Comparison of ENCODE assay signal across 9 cellular contexts in the genomic region with DNA sequence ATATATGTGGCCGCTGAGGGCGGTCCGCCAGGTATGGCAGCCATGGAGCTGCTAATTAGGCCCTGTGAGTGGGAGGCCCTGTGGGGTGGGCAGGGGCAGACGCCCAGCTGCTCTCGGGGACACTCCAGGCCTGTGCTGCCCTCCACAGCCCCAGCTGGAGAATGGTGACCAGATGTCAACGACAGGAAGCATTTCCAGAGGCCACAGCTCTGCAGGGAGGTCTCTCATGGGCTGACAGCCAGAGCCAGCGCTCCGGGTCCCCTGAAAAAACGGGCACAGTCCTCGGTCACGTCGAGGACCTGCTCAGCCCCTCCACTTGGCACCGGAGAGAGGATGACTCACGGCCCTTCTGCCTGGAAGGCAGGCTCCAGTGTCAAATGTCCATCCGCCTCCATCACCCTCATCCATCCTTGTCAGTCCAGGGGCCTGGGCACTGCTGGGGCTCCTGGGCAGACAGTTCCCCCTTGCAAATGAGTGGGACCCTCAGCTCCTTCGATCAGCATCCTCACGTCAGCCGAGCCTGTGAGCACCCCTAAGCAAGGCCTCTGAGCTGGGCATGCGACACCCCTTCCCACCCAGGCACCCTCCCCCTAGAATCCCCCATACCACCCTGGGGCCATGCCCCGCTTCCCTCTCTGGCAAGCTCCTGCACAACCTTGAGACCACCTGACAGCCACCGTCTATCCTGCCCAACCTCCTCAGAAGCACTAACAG. TPM values are rescaled to one million over a fixed set of nuclear protein-coding genes. Genes with fewer than 3 reads are reported as not detected.
DNase-seq lines count a peak whose midpoint lies in the region; ATAC-seq and TF ChIP-seq lines count a peak whose summit lies in the region.
"Had no signal": no experiment of that assay in that cellular context is flagged by ENCODE, and none has a peak within 500 bp of the region (broad histone marks: within the 10 kb centered on the region; RNA-seq: fewer than 3 reads in every experiment).

No MANE protein-coding gene starts in this region.

- H3F3A ChIP-seq in MM.1S (ENCODE audit: insufficient read depth, low read length): peaks cover 8% of the 10 kb centered on the region

- H2AK5ac ChIP-seq in neuronal stem cell (ENCODE audit: low read depth, low read length): peak overlapping the region; percentile 53

- peak; percentile 32 for DNase-seq in G401 (ENCODE audit: low spot score)
- DNase-seq in MM.1S: no peak
- DNase-seq in choroid plexus epithelial cell (ENCODE audit: low read depth): no peak
- no peak for DNase-seq in neuronal stem cell (ENCODE audit: low spot score)

- H2BK12ac ChIP-seq in neuronal stem cell (ENCODE audit: low read length): peak overlapping the region; percentile 12

- H3K36me3 ChIP-seq in MM.1S (replicated peaks; ENCODE audit: insufficient read depth, low read length): no peaks in the 10 kb centered on the region
- no peaks in the 10 kb centered on the region for H3K36me3 ChIP-seq in neuronal stem cell (replicated peaks in 1 of 2; ENCODE audit: control insufficient read depth in 2 of 2, insufficient read depth in 2 of 2, low read length in 2 of 2)
- H3K36me3 ChIP-seq: left lung had no signal

- H3K18ac ChIP-seq in neuronal stem cell (ENCODE audit: low read length): peak overlapping the region; percentile 41

- H3K9ac ChIP-seq in MM.1S (ENCODE audit: low read length) (no peak overlapping the region), neuronal stem cell (ENCODE audit: low read depth, low read length, poor library complexity) (peak overlapping the region; percentile 83)

- H3K79me1 ChIP-seq in neuronal stem cell (ENCODE audit: low read depth, low read length): peaks cover 12% of the 10 kb centered on the region

- H2BK120ac ChIP-seq in neuronal stem cell (ENCODE audit: low read depth, low read length): no peak overlapping the region

- no CpG with 5 or more reads among the region's 21 CpGs for WGBS in neuronal stem cell (ENCODE audit: extremely low coverage in 2 of 2, insufficient read length in 2 of 2, insufficient replicate concordance in 1 of 2), 2 donors

- in situ Hi-C loops in G401 (cut with HindIII; ENCODE audit: low sequenced_read_pairs): no loop called here

- H3K14ac ChIP-seq in neuronal stem cell (ENCODE audit: low read length): peak overlapping the region; percentile 92

- H4K20me1 ChIP-seq in MM.1S (ENCODE audit: insufficient read depth, low read length): peaks cover 6% of the 10 kb centered on the region

- H2BK5ac ChIP-seq in neuronal stem cell (ENCODE audit: low read length): peak overlapping the region; percentile 19

- H3K4ac ChIP-seq in neuronal stem cell (ENCODE audit: low read length): no peak overlapping the region

- peaks cover 11% of the 10 kb centered on the region; the same call in 1 of the 2 replicates for H3K4me1 ChIP-seq in MM.1S (ENCODE audit: low read length)
- peaks cover 14 to 19% of the 10 kb centered on the region in 2 donors for H3K4me1 ChIP-seq in neuronal stem cell (ENCODE audit: control insufficient read depth in 2 of 2, insufficient read depth in 1 of 2, low read depth in 1 of 2, low read length in 2 of 2)

- H3K4me2 ChIP-seq in MM.1S (ENCODE audit: low read depth, low read length) (peak overlapping the region; percentile 97; the same call in 1 of the 2 replicates), neuronal stem cell (ENCODE audit: insufficient read depth, low read length, poor library complexity, severe bottlenecking) (no peak overlapping the region)

- no peak for ATAC-seq in GM18498 (IDR thresholded peaks at IDR 0.05; ENCODE audit: unreplicated experiment)
- ATAC-seq in GM21619 (IDR thresholded peaks at IDR 0.05; ENCODE audit: unreplicated experiment): no peak
- no peak for ATAC-seq in GM21360 (IDR thresholded peaks at IDR 0.05; ENCODE audit: unreplicated experiment)
- no peak for ATAC-seq in HG03196 (IDR thresholded peaks at IDR 0.05; ENCODE audit: unreplicated experiment)

- H3K9me2 ChIP-seq in MM.1S (replicated peaks; ENCODE audit: insufficient read depth, low read length): no peaks in the 10 kb centered on the region

- no peak overlapping the region for H4K8ac ChIP-seq in neuronal stem cell (ENCODE audit: low read depth, low read length)

- peak overlapping the region; percentile 22 for H4K91ac ChIP-seq in neuronal stem cell (ENCODE audit: low read depth, low read length, poor library complexity)

- H3K27ac ChIP-seq in MM.1S (ENCODE audit: low read length): no peak overlapping the region
- no peak overlapping the region for H3K27ac ChIP-seq in neuronal stem cell (replicated peaks; ENCODE audit: low read length)

- H3K79me2 ChIP-seq in MM.1S (ENCODE audit: low read length): peaks cover 65% of the 10 kb centered on the region

- H3K9me3 ChIP-seq in MM.1S (replicated peaks; ENCODE audit: insufficient read depth, low read length): no peaks in the 10 kb centered on the region
- H3K9me3 ChIP-seq in neuronal stem cell (replicated peaks in 1 of 2; ENCODE audit: control insufficient read depth in 2 of 2, insufficient read depth in 1 of 2, low read depth in 1 of 2, low read length in 2 of 2): no peaks in the 10 kb centered on the region
- H3K9me3 ChIP-seq: left lung had no signal

- no peak overlapping the region for H2BK15ac ChIP-seq in neuronal stem cell (ENCODE audit: low read length)

- H3K27me3 ChIP-seq in MM.1S (replicated peaks; ENCODE audit: insufficient read depth, low read length) (no peaks in the 10 kb centered on the region), neuronal stem cell (ENCODE audit: control insufficient read depth in 3 of 3, insufficient read depth in 3 of 3, low read depth in 1 of 3, low read length in 3 of 3) (no peaks in the 10 kb centered on the region)
- H3K27me3 ChIP-seq: left lung had no signal

- H2AFZ ChIP-seq in MM.1S (ENCODE audit: low read length) (no peak overlapping the region), neuronal stem cell (ENCODE audit: low read length) (no peak overlapping the region)

- TF ChIP-seq CTCF in MM.1S (IDR thresholded peaks at IDR 0.05; ENCODE audit: low read length): no peak
- no peak for TF ChIP-seq CTCF in choroid plexus epithelial cell (conservative IDR thresholded peaks at IDR 0.05; ENCODE audit: low read depth, low read length)

- peak overlapping the region; percentile 62 for H3K23ac ChIP-seq in neuronal stem cell (ENCODE audit: low read depth, low read length, poor library complexity)

- no peak overlapping the region; the same call in 1 of the 2 replicates for H3K4me3 ChIP-seq in MM.1S (ENCODE audit: low read length)
- peak overlapping the region; percentile 64 for H3K4me3 ChIP-seq in choroid plexus epithelial cell (ENCODE audit: low read depth, low read length)
- peak overlapping the region; percentile 16 to 73 for H3K4me3 ChIP-seq in neuronal stem cell (ENCODE audit: low read length in 2 of 2)

RNA-seq across cellular contexts. Expression of gene BID, which starts 1.9 kb away (rescaled TPM):
- 28.4 and 58.9 TPM in 2 replicates for total RNA-seq in G401 (2014; rRNA removed; shearing (Covaris generic))
- 25.3 TPM for polyA plus RNA-seq in neuronal stem cell (2013, experiment 1 of 2)
- 27.6 TPM for polyA plus RNA-seq in neuronal stem cell (2013, experiment 2 of 2)
